ENCODE assay signal across 8 cellular contexts in the genomic region with DNA sequence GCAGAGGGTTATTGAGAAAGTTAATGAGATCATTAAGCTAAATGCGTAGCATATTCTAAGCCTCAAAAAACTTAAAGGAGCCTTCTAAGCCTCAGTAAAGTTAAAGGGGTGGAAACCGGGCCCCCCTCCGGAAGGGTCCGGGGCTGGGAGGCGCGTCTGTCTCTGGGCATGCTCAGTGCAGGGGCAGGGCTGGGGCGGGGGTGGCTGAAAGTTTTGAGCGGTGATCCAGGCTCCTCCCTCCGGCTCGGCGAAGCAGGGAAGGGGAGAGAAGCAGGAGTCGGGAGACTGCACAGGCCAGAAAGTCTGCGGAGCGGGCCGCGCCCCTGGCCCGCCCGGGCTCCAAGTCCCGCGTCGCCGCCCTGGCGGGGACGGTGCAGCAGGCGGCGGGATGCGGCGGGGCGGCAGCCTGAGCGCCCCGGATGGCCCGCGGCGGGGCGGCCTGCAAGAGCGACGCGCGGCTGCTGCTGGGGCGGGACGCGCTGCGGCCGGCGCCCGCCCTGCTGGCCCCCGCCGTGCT. TPM values are rescaled to one million over a fixed set of nuclear protein-coding genes. Genes with fewer than 3 reads are reported as not detected.
DNase-seq lines count a peak whose midpoint lies in the region; TF ChIP-seq lines count a peak whose summit lies in the region.

TSS of gene EVC (plus strand) at position 240 of the 517 bp plus-strand sequence. CDS start at position 420, 180 bp downstream.

- no peaks in the 10 kb centered on the region for H3K36me3 ChIP-seq in esophagus (ENCODE audit: control insufficient read depth in 2 of 2, insufficient read depth in 2 of 2, low read length in 1 of 2)
- H3K36me3 ChIP-seq in mesodermal cell (ENCODE audit: control insufficient read depth, insufficient read depth, low read length): no peaks in the 10 kb centered on the region
- no peaks in the 10 kb centered on the region for H3K36me3 ChIP-seq in testis (ENCODE audit: low read depth, missing control alignments)

- TF ChIP-seq CTCF in testis (IDR thresholded peaks at IDR 0.05): no peak

- peak within 1 kb of the TSS; percentile 70 to 74 for H3K27ac ChIP-seq in esophagus (ENCODE audit: low read depth in 2 of 2, low read length in 1 of 2)
- H3K27ac ChIP-seq in mesodermal cell (ENCODE audit: low read depth, low read length, severe bottlenecking): peak within 1 kb of the TSS; percentile 18
- peak within 1 kb of the TSS; percentile 34 to 72 for H3K27ac ChIP-seq in testis

- H3K4me1 ChIP-seq in esophagus (ENCODE audit: control insufficient read depth in 2 of 2, insufficient read depth in 2 of 2, low read length in 1 of 2) (peaks cover 11 to 24% of the 10 kb centered on the region in 2 donors), mesodermal cell (ENCODE audit: control insufficient read depth, insufficient read depth, low read length, poor library complexity, severe bottlenecking) (peaks cover 11% of the 10 kb centered on the region), testis (peaks cover 28% of the 10 kb centered on the region)

- intact Hi-C loops in testis (cut with DNase I; ENCODE audit: low total_unique reads): no loop called here

- 0 to 1% methylated on average over 44 to 48 of the region's 48 CpGs for WGBS in esophagus, 2 donors
- 0 to 2% methylated on average over 18 to 37 of the region's 48 CpGs for WGBS in mesodermal cell (ENCODE audit: insufficient coverage in 2 of 2), 2 experiments
- 0 to 1% methylated on average over 34 to 45 of the region's 48 CpGs for WGBS in testis, 2 donors

- H3K27me3 ChIP-seq in esophagus (ENCODE audit: control insufficient read depth in 1 of 2, insufficient read depth in 2 of 2, low read length in 2 of 2) (no peaks in the 10 kb centered on the region), testis (no peaks in the 10 kb centered on the region)

- TF ChIP-seq POLR2A in testis (IDR thresholded peaks at IDR 0.05): no peak

- H3K4me3 ChIP-seq in GM08714 (ENCODE audit: low read length) (peak within 1 kb of the TSS; percentile 51; the same call in 1 of the 2 replicates), esophagus (ENCODE audit: low read depth in 1 of 2, low read length in 2 of 2) (peak within 1 kb of the TSS; percentile 59 to 62), mesodermal cell (ENCODE audit: extremely low read depth, insufficient read depth, low read length, poor library complexity, severe bottlenecking) (peak within 1 kb of the TSS; percentile 52), testis (peak within 1 kb of the TSS; percentile 55 to 57)

- H3K9me3 ChIP-seq in esophagus (ENCODE audit: control insufficient read depth in 2 of 2, insufficient read depth in 1 of 2, low read depth in 1 of 2, low read length in 1 of 2) (no peaks in the 10 kb centered on the region), mesodermal cell (ENCODE audit: control insufficient read depth, low read length) (peaks cover 10% of the 10 kb centered on the region), testis (no peaks in the 10 kb centered on the region)

- DNase-seq in HuH-7.5 (ENCODE audit: low spot score) (peak; percentile 49), testis (peak; percentile 89), NCI-H2029 (lab: John Stamatoyannopoulos, UW) (no peak), middle frontal gyrus (ENCODE audit: extremely low spot score, low spot score) (no peak)
- peak; percentile 31 for DNase-seq in activated CD4-positive, alpha-beta T cell treated with anti-CD3 and anti-CD28 coated beads for 48 hours

RNA-seq across cellular contexts. Expression of gene EVC, which starts in this region (rescaled TPM):
- polyA plus RNA-seq in esophagus (1 to 10 TPM; 2.0 to 4.0 TPM), testis (ENCODE audit: insufficient read depth, low read depth, low replicate concordance) (9.0 TPM)
- 9.1 TPM for polyA plus RNA-seq in mesodermal cell (2013, experiment 1 of 2)
- polyA plus RNA-seq in mesodermal cell (2013, experiment 2 of 2): 6.9 TPM
- 10 to 100 TPM; 33.4 to 39.6 TPM for total RNA-seq in testis

Comparison
In these comparisons a context has a peak if more than half of its experiments do, and no peak if none do; other contexts are left out.
1. DNase-seq: peak in HuH-7.5 (single experiment), activated CD4-positive, alpha-beta T cell treated with anti-CD3 and anti-CD28 coated beads for 48 hours (single experiment) and testis (single experiment); none in NCI-H2029 (single experiment) and middle frontal gyrus (single experiment).
2. H3K27ac ChIP-seq: peak in every context shown above with its lines; median percentile 72 in esophagus; 53 in testis; 18 in mesodermal cell.
3. Peak in every context shown above with its lines, with median percentiles within 50 percentile points of each other: H3K4me3 ChIP-seq.